In the genomic region with DNA sequence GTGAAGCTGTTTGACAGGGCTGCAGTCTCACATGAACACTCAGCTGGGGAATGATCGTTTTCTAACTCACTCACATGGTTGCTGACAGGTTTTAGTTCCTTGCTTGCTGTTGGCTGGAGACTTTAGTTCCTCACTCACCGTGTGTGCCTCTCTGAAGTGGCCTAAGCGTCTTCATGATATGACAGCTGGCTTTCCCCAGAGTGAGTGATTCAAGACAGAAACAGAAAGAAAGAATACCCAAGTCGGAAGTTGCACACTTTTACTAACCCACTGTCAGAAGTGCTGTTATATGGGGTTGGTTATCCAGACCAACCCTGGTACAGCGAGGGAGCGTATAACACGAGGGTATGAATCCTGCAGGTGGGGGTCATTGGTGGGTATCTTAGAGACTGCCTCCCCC, we compare ENCODE assay signal across 9 cellular contexts.
DNase-seq lines count a peak whose midpoint lies in the region; ATAC-seq and TF ChIP-seq lines count a peak whose summit lies in the region.
"Had no signal": no experiment of that assay in that cellular context is flagged by ENCODE, and none has a peak within 500 bp of the region (broad histone marks: within the 10 kb centered on the region; RNA-seq: fewer than 3 reads in every experiment).

No MANE protein-coding gene starts in this region.

- no peaks in the 10 kb centered on the region for H3K9me3 ChIP-seq in Loucy (ENCODE audit: insufficient read depth, low read depth, low read length)
- no peaks in the 10 kb centered on the region for H3K9me3 ChIP-seq in upper lobe of right lung

- H3K27me3 ChIP-seq in Loucy (ENCODE audit: insufficient read depth, low read length, poor library complexity, severe bottlenecking) (no peaks in the 10 kb centered on the region), upper lobe of right lung (no peaks in the 10 kb centered on the region)

- H2AFZ ChIP-seq in Loucy (ENCODE audit: low read length), result no peak overlapping the region

- peaks cover 58% of the 10 kb centered on the region for H3K4me1 ChIP-seq in Loucy (ENCODE audit: insufficient read depth, low read length, poor library complexity, severe bottlenecking)
- peaks cover 10% of the 10 kb centered on the region for H3K4me1 ChIP-seq in upper lobe of right lung

- H3K4me1 Mint-ChIP-seq in activated naive CD4-positive, alpha-beta T cell treated with anti-CD3 and anti-CD28 coated beads for 36 hours (ENCODE audit: low read depth), result peaks cover 28% of the 10 kb centered on the region

- no peaks in the 10 kb centered on the region for H3K36me3 Mint-ChIP-seq in activated naive CD4-positive, alpha-beta T cell treated with anti-CD3 and anti-CD28 coated beads for 36 hours (ENCODE audit: low read depth)

- TF ChIP-seq CTCF in Loucy (conservative IDR thresholded peaks at IDR 0.05; ENCODE audit: low read length), result no peak
- no peak for TF ChIP-seq CTCF in upper lobe of right lung (IDR thresholded peaks at IDR 0.05)

- H3K27ac ChIP-seq in upper lobe of right lung, result no peak overlapping the region

- H3K79me2 ChIP-seq in Loucy (ENCODE audit: insufficient read depth, low read length), result no peaks in the 10 kb centered on the region

- H3K9me2 ChIP-seq in Loucy (replicated peaks; ENCODE audit: low read depth, low read length), result no peaks in the 10 kb centered on the region

- H3K27me3 Mint-ChIP-seq in activated naive CD4-positive, alpha-beta T cell treated with anti-CD3 and anti-CD28 coated beads for 36 hours (ENCODE audit: low read depth), result peaks cover 2% of the 10 kb centered on the region

- peak overlapping the region; percentile 12 for H3K9ac ChIP-seq in Loucy (ENCODE audit: low read depth, low read length, poor library complexity, severe bottlenecking)

- peak overlapping the region; percentile 92 for H3K27ac Mint-ChIP-seq in activated naive CD4-positive, alpha-beta T cell treated with anti-CD3 and anti-CD28 coated beads for 36 hours

- no peaks in the 10 kb centered on the region for H4K20me1 ChIP-seq in Loucy (ENCODE audit: insufficient read depth, low read length, poor library complexity, severe bottlenecking)

- peak; percentile 100 for ATAC-seq in GM21529 (IDR thresholded peaks at IDR 0.05; ENCODE audit: unreplicated experiment)
- ATAC-seq in upper lobe of right lung, result peak; percentile 74
- no peak for ATAC-seq in Right ventricle myocardium inferior

- peak; percentile 85 for DNase-seq in activated naive CD4-positive, alpha-beta T cell treated with anti-CD3 and anti-CD28 coated beads for 36 hours
- no peak for DNase-seq in upper lobe of right lung
- no peak for DNase-seq in NCI-H524 treated with DMSO at 0.1 percent for 48 hours (lab: John Stamatoyannopoulos, UW)
- DNase-seq in T1000 (lab: John Stamatoyannopoulos, UW), result no peak
- no peak for DNase-seq in Right ventricle myocardium inferior (ENCODE audit: missing footprints)

- H3K4me2 ChIP-seq in Loucy (ENCODE audit: low read depth, low read length, poor library complexity, severe bottlenecking), result peak overlapping the region; percentile 33

- intact Hi-C loops in activated naive CD4-positive, alpha-beta T cell treated with anti-CD3 and anti-CD28 coated beads for 36 hours (cut with micrococcal nuclease), result loop anchor here (1.0 to 5.0 kb wide), 17 partner anchors 8 to 1721 kb away; a partner anchor contains a TSS
- intact Hi-C loops in upper lobe of right lung (cut with DNase I), result no loop called here
- intact Hi-C loops in Right ventricle myocardium inferior (cut with DNase I), result no loop called here

- H3K4me3 ChIP-seq in GM08714 (ENCODE audit: low read length), result peak overlapping the region; percentile 38; the same call in 1 of the 2 replicates
- H3K4me3 ChIP-seq in Loucy (ENCODE audit: low read length, poor library complexity, severe bottlenecking), result peak overlapping the region; percentile 1
- no peak overlapping the region for H3K4me3 ChIP-seq in upper lobe of right lung

- H3F3A ChIP-seq in Loucy (ENCODE audit: low read depth), result 0 out of 2 replicates have a peak, but pooled peaks cover 4% of the 10 kb centered on the region

- no peaks in the 10 kb centered on the region for H3K36me3 ChIP-seq in Loucy (ENCODE audit: insufficient read depth, low read length)
- no peaks in the 10 kb centered on the region for H3K36me3 ChIP-seq in upper lobe of right lung

- CTCF ChIA-PET in activated naive CD4-positive, alpha-beta T cell treated with anti-CD3 and anti-CD28 coated beads for 36 hours (lab: Charles Lee), result no interaction called here

- no peaks in the 10 kb centered on the region for H3K9me3 Mint-ChIP-seq in activated naive CD4-positive, alpha-beta T cell treated with anti-CD3 and anti-CD28 coated beads for 36 hours

- peak overlapping the region; percentile 40 for H3K4me3 Mint-ChIP-seq in activated naive CD4-positive, alpha-beta T cell treated with anti-CD3 and anti-CD28 coated beads for 36 hours
- H3K4me3 Mint-ChIP-seq: nephron had no signal
